Comparison of ENCODE assay signal across 1 cellular context in the genomic region with DNA sequence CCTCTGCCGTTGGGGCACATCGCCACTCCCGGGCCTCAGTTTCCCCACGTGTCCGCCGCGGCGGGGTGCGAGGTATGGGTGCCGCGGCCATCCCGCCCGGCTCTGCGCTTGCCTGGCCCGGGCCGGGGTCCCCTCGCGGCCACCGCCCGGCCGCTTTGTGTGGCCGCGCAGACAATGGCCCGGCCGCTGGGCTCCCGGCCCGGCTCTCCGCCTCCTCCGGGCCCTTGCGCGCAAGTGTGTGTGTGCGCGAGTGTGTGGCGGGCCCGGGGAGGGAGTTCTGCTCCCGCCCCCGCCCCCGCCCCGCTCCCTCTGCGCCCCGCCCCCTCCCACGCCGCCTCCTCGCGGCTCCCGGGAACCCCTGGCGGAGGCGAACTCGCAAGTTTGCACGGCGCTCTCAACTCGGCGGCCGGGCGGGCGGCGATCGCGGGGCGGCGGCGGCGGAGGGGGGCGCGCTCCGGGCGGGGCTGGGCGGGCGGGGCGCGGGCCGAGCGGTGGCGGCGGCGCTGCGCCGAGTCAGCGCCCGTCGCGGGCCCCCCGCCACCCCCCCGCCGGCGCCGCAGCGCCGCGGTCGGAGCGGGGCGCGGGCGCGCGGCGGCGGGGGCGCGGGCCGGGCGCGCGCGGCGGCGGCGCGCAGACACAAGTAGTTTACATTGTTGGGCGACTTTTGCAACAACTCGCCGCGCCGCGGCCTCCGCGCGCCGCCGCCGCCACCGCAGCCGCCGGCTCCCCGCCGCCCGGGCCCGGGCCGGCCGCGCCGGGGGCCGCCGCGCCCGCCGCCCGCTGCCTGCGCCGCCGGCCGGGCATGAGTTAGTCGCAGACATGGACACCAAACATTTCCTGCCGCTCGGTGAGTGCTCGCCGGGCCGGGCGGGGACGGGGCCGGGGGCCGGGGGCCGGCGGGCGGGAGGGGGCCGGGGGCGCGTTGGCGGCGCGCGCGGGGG.
TF ChIP-seq lines count a peak whose summit lies in the region.

A gene (plus strand): TSS at position 643 of the 941 bp plus-strand sequence. CDS start 177 bp downstream, at position 820.

TF ChIP-seq in IMR-90, 13 proteins besides CTCF, POLR2A, EP300 and RAD21 (continued from another document):
- TF ChIP-seq, protein P1, sequence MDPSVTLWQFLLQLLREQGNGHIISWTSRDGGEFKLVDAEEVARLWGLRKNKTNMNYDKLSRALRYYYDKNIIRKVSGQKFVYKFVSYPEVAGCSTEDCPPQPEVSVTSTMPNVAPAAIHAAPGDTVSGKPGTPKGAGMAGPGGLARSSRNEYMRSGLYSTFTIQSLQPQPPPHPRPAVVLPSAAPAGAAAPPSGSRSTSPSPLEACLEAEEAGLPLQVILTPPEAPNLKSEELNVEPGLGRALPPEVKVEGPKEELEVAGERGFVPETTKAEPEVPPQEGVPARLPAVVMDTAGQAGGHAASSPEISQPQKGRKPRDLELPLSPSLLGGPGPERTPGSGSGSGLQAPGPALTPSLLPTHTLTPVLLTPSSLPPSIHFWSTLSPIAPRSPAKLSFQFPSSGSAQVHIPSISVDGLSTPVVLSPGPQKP (IDR thresholded peaks at IDR 0.05; ENCODE audit: borderline replicate concordance, low read depth, low read length), result no peak
- TF ChIP-seq NFE2L2 (IDR thresholded peaks at IDR 0.05; ENCODE audit: low read depth, low read length), result no peak
- no peak for TF ChIP-seq SMC3 (IDR thresholded peaks at IDR 0.05; ENCODE audit: low read depth, low read length)
